ENCODE assay signal across 8 cellular contexts in genomic region chr10:114541081-114541833, GRCh38.
A peak's percentile ranks its signal among the peaks of the same experiment; 100 is the strongest.
DNase-seq lines count a peak whose midpoint lies in the region; ATAC-seq and TF ChIP-seq lines count a peak whose summit lies in the region.

No MANE protein-coding gene starts in this region.

- TF ChIP-seq POLR2A in sigmoid colon (IDR thresholded peaks at IDR 0.05) = no peak

- intact Hi-C loops in sigmoid colon (cut with DNase I) = no loop called here

- peak; percentile 47 for ATAC-seq in GM18870 (IDR thresholded peaks at IDR 0.05; ENCODE audit: unreplicated experiment)
- ATAC-seq in GM21360 (IDR thresholded peaks at IDR 0.05; ENCODE audit: unreplicated experiment) = no peak
- ATAC-seq in HG03175 (IDR thresholded peaks at IDR 0.05; ENCODE audit: unreplicated experiment) = no peak
- no peak for ATAC-seq in GM21381 (IDR thresholded peaks at IDR 0.05; ENCODE audit: unreplicated experiment)

- DNase-seq in activated CD4-positive, alpha-beta T cell treated with anti-CD3 and anti-CD28 coated beads for 4 hours = peak; percentile 57 to 64
- DNase-seq in dedifferentiated amniotic fluid mesenchymal stem cell (ENCODE audit: extremely low spot score) (peak; percentile 81), sigmoid colon (peak; percentile 89), NCI-H1417 treated with DMSO at 0.1 percent for 48 hours (lab: John Stamatoyannopoulos, UW) (no peak)

- WGBS in sigmoid colon, 2 donors = 28 to 52% methylated on average over 14 of the region's 14 CpGs

- H3K27ac ChIP-seq in sigmoid colon = peak overlapping the region; percentile 46 to 66 (median 56)

- no peak overlapping the region for H3K4me3 ChIP-seq in sigmoid colon

- no peaks in the 10 kb centered on the region for H3K27me3 ChIP-seq in sigmoid colon

- no peaks in the 10 kb centered on the region for H3K36me3 ChIP-seq in sigmoid colon

- peaks cover 0 to 1% (median 0%) of the 10 kb centered on the region in 4 donors for H3K9me3 ChIP-seq in sigmoid colon

- TF ChIP-seq EP300 in sigmoid colon (IDR thresholded peaks at IDR 0.05) = no peak

- no peak for TF ChIP-seq CTCF in sigmoid colon (IDR thresholded peaks at IDR 0.05)

- H3K4me1 ChIP-seq in sigmoid colon = peaks cover 0 to 8% (median 0%) of the 10 kb centered on the region in 4 donors
